Comparison of ENCODE assay signal across 10 cellular contexts in the genomic region with DNA sequence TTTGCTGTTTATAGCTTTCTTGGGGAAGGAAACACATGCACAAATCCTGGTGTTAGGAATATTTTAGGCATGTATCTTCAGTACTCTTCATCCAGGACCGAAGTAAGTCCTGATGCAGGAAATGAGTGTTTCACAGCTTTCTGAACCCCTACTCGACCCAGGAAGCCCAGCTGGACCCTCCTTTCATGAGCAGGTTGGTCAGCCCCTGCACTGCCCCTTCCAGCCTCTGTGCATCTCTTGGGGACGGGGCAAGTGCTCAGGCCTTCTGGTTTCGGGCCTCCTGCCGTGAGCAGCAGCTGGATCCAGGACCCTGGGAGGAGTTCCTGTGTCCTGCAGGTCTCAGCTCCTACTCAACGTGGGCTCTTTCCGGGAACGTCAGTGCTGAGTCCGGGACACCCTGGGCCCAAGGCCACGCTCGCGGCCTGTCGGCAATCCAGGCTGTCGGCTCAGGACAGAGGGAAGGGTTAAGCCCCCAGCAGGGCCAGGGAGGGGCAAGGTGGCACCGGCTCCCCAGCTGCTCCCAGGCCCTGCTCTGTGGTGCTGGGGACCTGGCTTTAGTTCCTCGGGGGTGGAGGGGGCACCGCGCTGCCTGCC. TPM values are rescaled to one million over a fixed set of nuclear protein-coding genes. Genes with fewer than 3 reads are reported as not detected.
DNase-seq lines count a peak whose midpoint lies in the region; ATAC-seq, FAIRE-seq and TF ChIP-seq lines count a peak whose summit lies in the region.
"Not testable (repeated sequence)": the region's sequence is repeated elsewhere in the genome, so short reads cannot be mapped to it uniquely, and the experiment has no call there.
"Had no signal": no experiment of that assay in that cellular context is flagged by ENCODE, and none has a peak within 500 bp of the region (broad histone marks: within the 10 kb centered on the region; RNA-seq: fewer than 3 reads in every experiment).

No MANE protein-coding gene starts in this region.

- ATAC-seq in activated CD4-positive, alpha-beta T cell treated with anti-CD3 and anti-CD28 coated beads for 36 hours, result not testable (repeated sequence)
- 0 out of 3 replicates have a peak, but pooled peaks have one; percentile 4 for ATAC-seq in GM12878

- intact Hi-C loops in activated CD4-positive, alpha-beta T cell treated with anti-CD3 and anti-CD28 coated beads for 36 hours (cut with DNase I, micrococcal nuclease), result loop anchor here (2.0 to 5.0 kb wide), 4 partner anchors 59 to 487 kb away; a partner anchor contains a TSS
- intact Hi-C loops in GM12878 (cut with micrococcal nuclease; ENCODE audit: unreplicated experiment), result loop anchor here (2.0 to 10.0 kb wide), 3 partner anchors 103 to 209 kb away; a partner anchor contains a TSS
- intact Hi-C loops in esophagus squamous epithelium (cut with DNase I), result not testable (repeated sequence)

- not testable (repeated sequence) for TF ChIP-seq EP300 in GM12878 (IDR thresholded peaks at IDR 0.05; ENCODE audit: borderline replicate concordance in 1 of 2, control insufficient read depth in 1 of 2, low read depth in 2 of 2, low read length in 2 of 2)

- SMC1A ChIA-PET in GM12878 (lab: Charles Lee; ENCODE audit: uncharacterized antibody, unreplicated experiment), result interaction anchor here (0.6 to 2.0 kb wide), 8 partner anchors 18 to 139 kb away, joined by 3 to 14 read pairs (median 4); no protein-coding TSS in a partner anchor

- peak overlapping the region; percentile 94 for H3K4me3 Mint-ChIP-seq in activated CD4-positive, alpha-beta T cell treated with anti-CD3 and anti-CD28 coated beads for 36 hours

- H3K4me3 ChIP-seq in BLaER1 treated with 17β-estradiol and CSF1 and Interleukin-3, amounts not matched to agents 10 nM and 100 nM, result peak overlapping the region; percentile 72 to 86 (median 82)
- H3K4me3 ChIP-seq in HUES6 (ENCODE audit: low read depth, low read length) (peak overlapping the region; percentile 47; the same call in 1 of the 2 replicates), GM12878 (peak overlapping the region; percentile 85; the same call in 1 of the 2 replicates), esophagus squamous epithelium (peak overlapping the region in 3 of 4 donors; percentile 42 to 70 (median 51)), neuron (ENCODE audit: low read length) (peak overlapping the region; percentile 49), stomach smooth muscle (ENCODE audit: low read length in 2 of 2) (peak overlapping the region; percentile 73 to 78)

- not testable (repeated sequence) for H4K20me1 ChIP-seq in BLaER1 treated with 17β-estradiol and CSF1 and Interleukin-3, amounts not matched to agents 10 nM and 100 nM; GM12878 (ENCODE audit: control insufficient read depth, insufficient read depth)

- peaks cover 57% of the 10 kb centered on the region for H3K79me2 ChIP-seq in GM12878 (ENCODE audit: control insufficient read depth, insufficient read depth, low read length)

- CTCF ChIA-PET in activated CD4-positive, alpha-beta T cell treated with anti-CD3 and anti-CD28 coated beads for 36 hours (lab: Charles Lee), result interaction anchor here (0.6 to 1.9 kb wide), 7 partner anchors 9 to 103 kb away, joined by 3 to 12 read pairs (median 4); a partner anchor contains a TSS
- CTCF ChIA-PET in GM12878 (lab: Yijun Ruan, JAX), result interaction anchor here (1.2 to 2.1 kb wide), 5 partner anchors 20 to 73 kb away, joined by 3 to 17 read pairs (median 6); a partner anchor contains a TSS

- peak overlapping the region; percentile 98 for H3K27ac Mint-ChIP-seq in activated CD4-positive, alpha-beta T cell treated with anti-CD3 and anti-CD28 coated beads for 36 hours

- not testable (repeated sequence) for H3K9me3 Mint-ChIP-seq in activated CD4-positive, alpha-beta T cell treated with anti-CD3 and anti-CD28 coated beads for 36 hours (ENCODE audit: low read depth)

- H3K4me2 ChIP-seq in BLaER1 treated with 17β-estradiol and CSF1 and Interleukin-3, amounts not matched to agents 10 nM and 100 nM, result peak overlapping the region; percentile 88 to 97 (median 95)
- peak overlapping the region; percentile 71 for H3K4me2 ChIP-seq in GM12878 (ENCODE audit: control insufficient read depth, insufficient read depth)

- not testable (repeated sequence) for H2AFZ ChIP-seq in GM12878 (ENCODE audit: control insufficient read depth, low read depth, low read length); neuron (ENCODE audit: low read depth, low read length)

- TF ChIP-seq POLR2A in GM12878 (IDR thresholded peaks at IDR 0.05; ENCODE audit: low read depth, low read length); esophagus squamous epithelium (IDR thresholded peaks at IDR 0.05): not testable (repeated sequence)

- not testable (repeated sequence) for H3K27me3 Mint-ChIP-seq in activated CD4-positive, alpha-beta T cell treated with anti-CD3 and anti-CD28 coated beads for 36 hours

- not testable (repeated sequence) for BruUV-seq in GM12878 (replicated peaks; lab: Mats Ljungman, UMichigan)

- RAD21 ChIA-PET in GM12878 (lab: Charles Lee; ENCODE audit: unreplicated experiment), result interaction anchor here (1.1 to 1.9 kb wide), 4 partner anchors 17 to 59 kb away, joined by 3 to 16 read pairs (median 8); no protein-coding TSS in a partner anchor

- H3K4me1 ChIP-seq in BLaER1 treated with 17β-estradiol and CSF1 and Interleukin-3, amounts not matched to agents 10 nM and 100 nM, result peaks cover 63 to 81% (median 76%) of the 10 kb centered on the region in 10 experiments
- H3K4me1 ChIP-seq in HUES6 (ENCODE audit: control insufficient read depth, insufficient read depth, low read length) (peaks cover 63% of the 10 kb centered on the region), GM12878 (ENCODE audit: control insufficient read depth, insufficient read depth, low read length) (peaks cover 13% of the 10 kb centered on the region), esophagus squamous epithelium (peaks cover 23 to 85% (median 43%) of the 10 kb centered on the region in 3 donors), neuron (ENCODE audit: insufficient read depth, low read length) (peaks cover 56% of the 10 kb centered on the region), stomach smooth muscle (ENCODE audit: control insufficient read depth, insufficient read depth, low read length) (peaks cover 34% of the 10 kb centered on the region)

- FAIRE-seq in GM12878 (lab: Jason Lieb, UNC), result not testable (repeated sequence)

- in situ Hi-C loops in GM12878 (cut with MboI), result not testable (repeated sequence)

- not testable (repeated sequence) for H3K27me3 ChIP-seq in BLaER1 treated with 17β-estradiol and CSF1 and Interleukin-3, amounts not matched to agents 10 nM and 100 nM; HUES6 (ENCODE audit: control insufficient read depth, insufficient read depth, low read length); GM12878 (replicated peaks in 1 of 2; ENCODE audit: control insufficient read depth in 2 of 2, insufficient read depth in 2 of 2, low read length in 1 of 2); esophagus squamous epithelium; neuron (ENCODE audit: insufficient read depth, low read length); stomach smooth muscle (ENCODE audit: control insufficient read depth in 1 of 2, insufficient read depth in 2 of 2, low read length in 2 of 2)

- peaks cover 0 to 10% (median 0%) of the 10 kb centered on the region in 11 experiments; a peak in 2 of 22 replicates for H3K36me3 ChIP-seq in BLaER1 treated with 17β-estradiol and CSF1 and Interleukin-3, amounts not matched to agents 10 nM and 100 nM
- not testable (repeated sequence) for H3K36me3 ChIP-seq in HUES6 (ENCODE audit: control insufficient read depth, insufficient read depth, low read length); GM12878 (ENCODE audit: control insufficient read depth in 2 of 2, insufficient read depth in 2 of 2, low read length in 1 of 2); esophagus squamous epithelium; neuron (ENCODE audit: insufficient read depth, low read length); stomach smooth muscle (ENCODE audit: control insufficient read depth in 2 of 2, insufficient read depth in 2 of 2, low read length in 2 of 2)

- peaks cover 32% of the 10 kb centered on the region for H3K36me3 Mint-ChIP-seq in activated CD4-positive, alpha-beta T cell treated with anti-CD3 and anti-CD28 coated beads for 36 hours (ENCODE audit: low read depth)

- POLR2A ChIA-PET in activated CD4-positive, alpha-beta T cell treated with anti-CD3 and anti-CD28 coated beads for 36 hours (lab: Charles Lee), result not testable (repeated sequence)
- POLR2A ChIA-PET in GM12878 (lab: Charles Lee), result interaction anchor here (0.8 to 2.1 kb wide), 8 partner anchors 7 to 195 kb away, joined by 3 to 20 read pairs (median 6); no protein-coding TSS in a partner anchor

- H3K9me3 ChIP-seq in BLaER1 treated with 17β-estradiol and CSF1 and Interleukin-3, amounts not matched to agents 10 nM and 100 nM (replicated peaks in 1 of 11); HUES6 (ENCODE audit: control insufficient read depth, insufficient read depth, low read depth, low read length); GM12878 (replicated peaks; ENCODE audit: control insufficient read depth, insufficient read depth, low read length); esophagus squamous epithelium; neuron (ENCODE audit: low read length); stomach smooth muscle (ENCODE audit: control insufficient read depth in 2 of 2, low read length in 2 of 2): not testable (repeated sequence)

- not testable (repeated sequence) for DNase-seq in activated CD4-positive, alpha-beta T cell treated with anti-CD3 and anti-CD28 coated beads for 36 hours; GM12878 (ENCODE audit: low read depth, low spot score); esophagus squamous epithelium (lab: John Stamatoyannopoulos, UW)
- DNase-seq in left kidney (ENCODE audit: low read depth, low spot score), result peak; percentile 50

- H3K9ac ChIP-seq in BLaER1 treated with 17β-estradiol and CSF1 and Interleukin-3, amounts not matched to agents 10 nM and 100 nM, result peak overlapping the region; percentile 80 to 94 (median 84)
- H3K9ac ChIP-seq in HUES6 (ENCODE audit: low read length), result peak overlapping the region; percentile 63
- peak overlapping the region; percentile 84 for H3K9ac ChIP-seq in GM12878 (ENCODE audit: control insufficient read depth, insufficient read depth, low read length)
- H3K9ac ChIP-seq in stomach smooth muscle (ENCODE audit: low read length in 2 of 2), result peak overlapping the region; percentile 59 to 64

- H3K27ac ChIP-seq in BLaER1 treated with 17β-estradiol and CSF1 and Interleukin-3, amounts not matched to agents 10 nM and 100 nM, result peak overlapping the region; percentile 73 to 88 (median 84); a peak in 21 of 22 replicates
- not testable (repeated sequence) for H3K27ac ChIP-seq in HUES6 (ENCODE audit: low read depth, low read length)
- H3K27ac ChIP-seq in GM12878 (ENCODE audit: control insufficient read depth, insufficient read depth) (peak overlapping the region; percentile 86; the same call in 1 of the 2 replicates), esophagus squamous epithelium (peak overlapping the region; percentile 83 to 93 (median 86)), stomach smooth muscle (ENCODE audit: low read length) (peak overlapping the region; percentile 84)

- peaks cover 30% of the 10 kb centered on the region for H3K4me1 Mint-ChIP-seq in activated CD4-positive, alpha-beta T cell treated with anti-CD3 and anti-CD28 coated beads for 36 hours

- TF ChIP-seq RAD21 in GM12878 (IDR thresholded peaks at IDR 0.05; ENCODE audit: insufficient read depth, low read depth, low read length), result not testable (repeated sequence)

- whole genome bisulfite sequencing in GM12878 (ENCODE audit: insufficient coverage, insufficient replicate concordance, low lambda C conversion rate, missing lambda C conversion rate), result 12% methylated on average over 5 of the region's 18 CpGs
- 0 to 6% methylated on average over 2 of the region's 18 CpGs for WGBS in esophagus squamous epithelium, 2 donors

- not testable (repeated sequence) for TF ChIP-seq CTCF in GM12878 (IDR thresholded peaks at IDR 0.05 in 2 of 3, conservative IDR thresholded peaks at IDR 0.05 in 1 of 3; ENCODE audit: control insufficient read depth in 2 of 3, extremely low read depth in 1 of 3, insufficient read depth in 1 of 3, low read depth in 3 of 3, low read length in 3 of 3)
- peak in 1 of 6 experiments; percentile 8 for TF ChIP-seq CTCF in esophagus squamous epithelium (IDR thresholded peaks at IDR 0.05)

RNA-seq across cellular contexts. Expression of a gene that starts 2.5 kb away (rescaled TPM):
- 100 to 1,000 TPM; 451 to 474 TPM for total RNA-seq in activated CD4-positive, alpha-beta T cell treated with anti-CD3 and anti-CD28 coated beads for 36 hours
- 32.0 and 32.3 TPM in 2 replicates for total RNA-seq in GM12878 (2013; cell fraction: nucleolus; rRNA removed)
- total RNA-seq in GM12878 (2014; rRNA removed), result 267 and 271 TPM in 2 replicates
- total RNA-seq in GM12878 (2014; rRNA removed; fragmentation: Illumina TruSeq; extraction: Trizol), result 295 and 327 TPM in 2 replicates
- 676 and 768 TPM in 2 replicates for total RNA-seq in GM12878 (2021)
- polyA plus RNA-seq in GM12878 (2011; ENCODE audit: low read depth), result 582 TPM
- polyA plus RNA-seq in GM12878 (2011; rRNA removed), result 116 and 205 TPM in 2 replicates
- polyA plus RNA-seq in GM12878 (2011; cell fraction: cytosol; rRNA removed), result 159 and 247 TPM in 2 replicates
- polyA plus RNA-seq in GM12878 (2011; cell fraction: nucleus; rRNA removed), result 40.7 and 48.7 TPM in 2 replicates
- 605 and 961 TPM in 2 replicates for polyA plus RNA-seq in GM12878 (2012)
- 422 and 741 TPM in 2 replicates for polyA plus RNA-seq in GM12878 (2014; fragmentation: Illumina TruSeq; extraction: Trizol)
- 1,000 to 10,000 TPM; 2,669 to 3,672 TPM for polyA plus RNA-seq in GM12878 (2014; fragmentation: Nextera tagmentation; extraction: Ambion mirVana)
- polyA plus RNA-seq in GM12878 (2014; rRNA removed), result 611 and 755 TPM in 2 replicates
- polyA plus RNA-seq in GM12878 (2016; fragmentation: Nextera tagmentation; extraction: Ambion mirVana), result 100 to 1,000 TPM; 707 to 829 TPM
- 67.7 and 77.6 TPM in 2 replicates for polyA minus RNA-seq in GM12878 (2011; rRNA and poly(A)+ RNA removed)
- 83.9 and 93.5 TPM in 2 replicates for polyA minus RNA-seq in GM12878 (2011; cell fraction: cytosol; rRNA and poly(A)+ RNA removed)
- polyA minus RNA-seq in GM12878 (2011; cell fraction: nucleus; rRNA and poly(A)+ RNA removed), result 31.3 and 51.8 TPM in 2 replicates
- 10 to 100 TPM; 14.4 to 67.5 (median 50.3) TPM for total RNA-seq in esophagus squamous epithelium

RNA-seq across cellular contexts. Expression of a gene that starts 3.8 kb away (rescaled TPM):
- 100 to 1,000 TPM; 248 to 285 TPM for total RNA-seq in activated CD4-positive, alpha-beta T cell treated with anti-CD3 and anti-CD28 coated beads for 36 hours
- total RNA-seq in GM12878 (2013; cell fraction: nucleolus; rRNA removed), result 166 and 177 TPM in 2 replicates
- total RNA-seq in GM12878 (2014; rRNA removed) (543 and 574 TPM in 2 replicates), GM12878 (2014; rRNA removed; fragmentation: Illumina TruSeq; extraction: Trizol) (485 and 549 TPM in 2 replicates), GM12878 (2021) (396 and 453 TPM in 2 replicates), esophagus squamous epithelium (100 to 1,000 TPM in 1 of 4 donors, 10 to 100 TPM in 3; 26.3 to 133 (median 60.0) TPM)
- 839 TPM for polyA plus RNA-seq in GM12878 (2011; ENCODE audit: low read depth)
- polyA plus RNA-seq in GM12878 (2011; rRNA removed) (240 and 671 TPM in 2 replicates), GM12878 (2014; fragmentation: Illumina TruSeq; extraction: Trizol) (491 and 1,007 TPM in 2 replicates), GM12878 (2014; fragmentation: Nextera tagmentation; extraction: Ambion mirVana) (1,000 to 10,000 TPM; 1,771 to 2,788 TPM), GM12878 (2014; rRNA removed) (864 and 887 TPM in 2 replicates), GM12878 (2016; fragmentation: Nextera tagmentation; extraction: Ambion mirVana) (100 to 1,000 TPM; 456 to 479 TPM)
- 1,141 and 1,225 TPM in 2 replicates for polyA plus RNA-seq in GM12878 (2011; cell fraction: cytosol; rRNA removed)
- polyA plus RNA-seq in GM12878 (2011; cell fraction: nucleus; rRNA removed), result 403 and 488 TPM in 2 replicates
- polyA plus RNA-seq in GM12878 (2012), result 758 and 904 TPM in 2 replicates
- 804 and 1,098 TPM in 2 replicates for polyA minus RNA-seq in GM12878 (2011; rRNA and poly(A)+ RNA removed)
- polyA minus RNA-seq in GM12878 (2011; cell fraction: cytosol; rRNA and poly(A)+ RNA removed), result 178 and 190 TPM in 2 replicates
- polyA minus RNA-seq in GM12878 (2011; cell fraction: nucleus; rRNA and poly(A)+ RNA removed), result 183 and 217 TPM in 2 replicates

RNA-seq across cellular contexts. Expression of a gene that starts 10.6 kb away (rescaled TPM):
- 100 to 1,000 TPM in 1 of 2 experiments, 10 to 100 TPM in 1; 77.5 to 122 TPM for total RNA-seq in activated CD4-positive, alpha-beta T cell treated with anti-CD3 and anti-CD28 coated beads for 36 hours
- 0.61 TPM in 1 of 2 replicates, not detected in the other for total RNA-seq in GM12878 (2013; cell fraction: nucleolus; rRNA removed)
- 0.33 and 1.3 TPM in 2 replicates for total RNA-seq in GM12878 (2014; rRNA removed)
- total RNA-seq in GM12878 (2014; rRNA removed; fragmentation: Illumina TruSeq; extraction: Trizol), result 0.54 and 0.88 TPM in 2 replicates
- total RNA-seq in GM12878 (2021), result 2.5 and 3.0 TPM in 2 replicates
- 2.3 TPM for polyA plus RNA-seq in GM12878 (2011; ENCODE audit: low read depth)
- 0.58 and 0.98 TPM in 2 replicates for polyA plus RNA-seq in GM12878 (2011; rRNA removed)
- polyA plus RNA-seq in GM12878 (2011; cell fraction: cytosol; rRNA removed), result 0.54 and 1.2 TPM in 2 replicates
- polyA plus RNA-seq in GM12878 (2011; cell fraction: nucleus; rRNA removed), result 1.2 and 1.6 TPM in 2 replicates
- polyA plus RNA-seq in GM12878 (2012), result 2.1 and 2.4 TPM in 2 replicates
- 1.5 TPM in 1 of 2 replicates, not detected in the other for polyA plus RNA-seq in GM12878 (2014; fragmentation: Illumina TruSeq; extraction: Trizol)
- 1 to 10 TPM; 2.1 to 2.3 TPM for polyA plus RNA-seq in GM12878 (2014; fragmentation: Nextera tagmentation; extraction: Ambion mirVana)
- polyA plus RNA-seq in GM12878 (2014; rRNA removed), result 0.77 and 1.8 TPM in 2 replicates
- polyA plus RNA-seq in GM12878 (2016; fragmentation: Nextera tagmentation; extraction: Ambion mirVana), result 1 to 10 TPM; 2.2 to 3.6 TPM
- not detected in 2 replicates for polyA minus RNA-seq in GM12878 (2011; rRNA and poly(A)+ RNA removed)
- 3.7 and 7.7 TPM in 2 replicates for polyA minus RNA-seq in GM12878 (2011; cell fraction: cytosol; rRNA and poly(A)+ RNA removed)
- polyA minus RNA-seq in GM12878 (2011; cell fraction: nucleus; rRNA and poly(A)+ RNA removed), result 0.97 and 1.3 TPM in 2 replicates
- total RNA-seq in esophagus squamous epithelium, result 100 to 1,000 TPM in 2 of 4 donors, 10 to 100 TPM in 2; 45.3 to 159 (median 113) TPM

RNA-seq across cellular contexts. Expression of a gene that starts 10.8 kb away (rescaled TPM):
- not detected for total RNA-seq in activated CD4-positive, alpha-beta T cell treated with anti-CD3 and anti-CD28 coated beads for 36 hours
- total RNA-seq in GM12878 (2013; cell fraction: nucleolus; rRNA removed), result not detected in 2 replicates
- total RNA-seq in GM12878 (2014; rRNA removed) (not detected in 2 replicates), GM12878 (2014; rRNA removed; fragmentation: Illumina TruSeq; extraction: Trizol) (not detected in 2 replicates), GM12878 (2021) (not detected in 2 replicates), esophagus squamous epithelium (not detected)
- not detected for polyA plus RNA-seq in GM12878 (2011; ENCODE audit: low read depth)
- polyA plus RNA-seq in GM12878 (2011; rRNA removed) (not detected in 2 replicates), GM12878 (2014; fragmentation: Illumina TruSeq; extraction: Trizol) (not detected in 2 replicates), GM12878 (2014; fragmentation: Nextera tagmentation; extraction: Ambion mirVana) (not detected), GM12878 (2014; rRNA removed) (not detected in 2 replicates), GM12878 (2016; fragmentation: Nextera tagmentation; extraction: Ambion mirVana) (not detected)
- polyA plus RNA-seq in GM12878 (2011; cell fraction: cytosol; rRNA removed), result not detected in 2 replicates
- polyA plus RNA-seq in GM12878 (2011; cell fraction: nucleus; rRNA removed), result not detected in 2 replicates
- not detected in 2 replicates for polyA plus RNA-seq in GM12878 (2012)
- not detected in 2 replicates for polyA minus RNA-seq in GM12878 (2011; rRNA and poly(A)+ RNA removed)
- not detected in 2 replicates for polyA minus RNA-seq in GM12878 (2011; cell fraction: cytosol; rRNA and poly(A)+ RNA removed)
- not detected in 2 replicates for polyA minus RNA-seq in GM12878 (2011; cell fraction: nucleus; rRNA and poly(A)+ RNA removed)
- total RNA-seq: frontal cortex, subcutaneous adipose tissue had no signal

RNA-seq across cellular contexts. Expression of a gene that starts 21.1 kb away (rescaled TPM):
- total RNA-seq in activated CD4-positive, alpha-beta T cell treated with anti-CD3 and anti-CD28 coated beads for 36 hours, result 10 to 100 TPM; 73.4 to 82.3 TPM
- 80.7 and 93.8 TPM in 2 replicates for total RNA-seq in GM12878 (2013; cell fraction: nucleolus; rRNA removed)
- total RNA-seq in GM12878 (2014; rRNA removed), result 3.5 and 3.9 TPM in 2 replicates
- 1.3 and 1.9 TPM in 2 replicates for total RNA-seq in GM12878 (2014; rRNA removed; fragmentation: Illumina TruSeq; extraction: Trizol)
- 7.3 and 8.2 TPM in 2 replicates for total RNA-seq in GM12878 (2021)
- polyA plus RNA-seq in GM12878 (2011; ENCODE audit: low read depth), result 13.0 TPM
- polyA plus RNA-seq in GM12878 (2011; rRNA removed), result 1.7 and 2.9 TPM in 2 replicates
- 2.1 and 4.4 TPM in 2 replicates for polyA plus RNA-seq in GM12878 (2011; cell fraction: cytosol; rRNA removed)
- 82.4 and 97.9 TPM in 2 replicates for polyA plus RNA-seq in GM12878 (2011; cell fraction: nucleus; rRNA removed)
- 34.6 and 36.7 TPM in 2 replicates for polyA plus RNA-seq in GM12878 (2012)
- polyA plus RNA-seq in GM12878 (2014; fragmentation: Illumina TruSeq; extraction: Trizol), result 0.17 and 1.5 TPM in 2 replicates
- polyA plus RNA-seq in GM12878 (2014; fragmentation: Nextera tagmentation; extraction: Ambion mirVana), result under 1 TPM; 0.10 to 0.27 TPM
- 7.9 and 8.3 TPM in 2 replicates for polyA plus RNA-seq in GM12878 (2014; rRNA removed)
- polyA plus RNA-seq in GM12878 (2016; fragmentation: Nextera tagmentation; extraction: Ambion mirVana), result 1 to 10 TPM; 1.0 to 1.7 TPM
- polyA minus RNA-seq in GM12878 (2011; rRNA and poly(A)+ RNA removed), result 0.80 and 2.4 TPM in 2 replicates
- 0.80 and 1.1 TPM in 2 replicates for polyA minus RNA-seq in GM12878 (2011; cell fraction: cytosol; rRNA and poly(A)+ RNA removed)
- 7.3 and 13.1 TPM in 2 replicates for polyA minus RNA-seq in GM12878 (2011; cell fraction: nucleus; rRNA and poly(A)+ RNA removed)
- total RNA-seq in esophagus squamous epithelium, result 10 to 100 TPM in 1 of 4 donors, 1 to 10 TPM in 3; 5.3 to 15.3 (median 5.9) TPM

Comparison
In these comparisons a context has a peak if more than half of its experiments do, and no peak if none do; other contexts are left out.
1. RNA of a gene that starts 10.6 kb away (total RNA-seq): 45.3 to 159 TPM in esophagus squamous epithelium and 77.5 to 122 TPM in activated CD4-positive, alpha-beta T cell treated with anti-CD3 and anti-CD28 coated beads for 36 hours; 0.33 to 3.0 TPM in GM12878; every median in the first group is over 10 times any median in the second.
2. Peak in every context shown above with its lines, with median percentiles within 50 percentile points of each other: H3K4me3 ChIP-seq and H3K9ac ChIP-seq.